Comparison of ENCODE assay signal across 8 cellular contexts in the genomic region with DNA sequence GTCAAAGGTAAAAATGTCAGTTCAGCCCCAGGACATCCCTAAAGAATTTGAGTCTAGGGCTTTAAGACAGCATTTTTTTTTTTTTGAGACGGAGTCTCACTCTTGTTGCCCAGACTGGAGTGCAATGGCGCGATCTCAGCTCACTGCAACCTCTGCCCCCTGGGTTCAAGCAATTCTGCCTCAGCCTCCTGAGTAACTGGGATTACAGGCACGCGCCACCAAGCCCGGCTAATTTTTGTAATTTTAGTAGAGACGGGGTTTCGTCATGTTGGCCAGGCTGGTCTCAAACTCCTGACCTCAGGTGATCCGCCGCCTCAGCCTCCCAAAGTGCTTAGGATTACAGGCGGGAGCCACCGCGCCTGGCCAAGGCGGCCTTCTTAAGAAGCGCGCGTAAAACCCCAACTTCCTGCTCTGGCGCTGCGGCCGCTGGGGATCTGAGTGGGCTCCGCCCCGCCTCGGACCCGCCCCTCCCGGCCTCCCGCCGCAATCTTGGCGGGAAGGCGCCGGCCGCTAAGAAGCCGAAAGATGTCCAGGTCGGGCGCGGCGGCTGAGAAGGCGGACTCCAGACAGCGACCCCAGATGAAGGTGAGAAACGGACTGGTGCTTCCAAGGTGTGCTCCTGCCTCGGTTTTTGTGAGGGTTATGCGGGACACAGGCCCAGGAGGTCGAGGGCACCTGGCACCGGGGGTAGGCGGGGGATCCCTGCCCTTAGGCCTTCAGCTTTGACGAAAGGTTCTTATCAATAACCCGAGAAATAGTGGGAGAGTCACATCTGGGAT. TPM values are rescaled to one million over a fixed set of nuclear protein-coding genes. Genes with fewer than 3 reads are reported as not detected.
DNase-seq lines count a peak whose midpoint lies in the region; TF ChIP-seq lines count a peak whose summit lies in the region.
"Not testable (repeated sequence)": the region's sequence is repeated elsewhere in the genome, so short reads cannot be mapped to it uniquely, and the experiment has no call there.

A gene (plus strand): TSS at position 495 of the 779 bp plus-strand sequence. CDS start 31 bp downstream, at position 526.

- CTCF ChIA-PET in HEK293 (lab: Yijun Ruan, JAX): not testable (repeated sequence)

- H3K9me3 ChIP-seq in HEK293 (ENCODE audit: control insufficient read depth, insufficient read depth, low read depth, low read length): not testable (repeated sequence)

- peak within 1 kb of the TSS; percentile 79 for H3K4me3 Mint-ChIP-seq in nephron progenitor cell

- DNase-seq in Daoy (ENCODE audit: low read depth): peak; percentile 92
- peak; percentile 96 for DNase-seq in NB4 (ENCODE audit: low read depth)
- peak; percentile 92 for DNase-seq in SK-N-DZ (ENCODE audit: low spot score)
- DNase-seq in activated gamma-delta T cell treated with Interleukin-2 at 50 U/mL for 16 hours: peak; percentile 64
- peak; percentile 71 to 91 for DNase-seq in foreskin fibroblast
- peak; percentile 76 for DNase-seq in nephron progenitor cell
- peak; percentile 36 to 67 (median 43) for DNase-seq in stimulated activated naive CD4-positive, alpha-beta T cell (lab: John Stamatoyannopoulos, UW)

- not testable (repeated sequence) for H3K27ac Mint-ChIP-seq in nephron progenitor cell

- peaks cover 35% of the 10 kb centered on the region for H3K36me3 Mint-ChIP-seq in nephron progenitor cell (ENCODE audit: low read depth)

- peak; percentile 42 for TF ChIP-seq POLR2A in NB4 (IDR thresholded peaks at IDR 0.05; ENCODE audit: extremely low read depth, insufficient read length)

- POLR2A ChIA-PET in HEK293 (lab: Yijun Ruan, JAX): not testable (repeated sequence)

- peak within 1 kb of the TSS; percentile 75 for H3K27ac ChIP-seq in HEK293 (ENCODE audit: extremely low read depth, low read depth, low read length)

- H3K4me3 ChIP-seq in HEK293 (ENCODE audit: low read depth, low read length) (peak within 1 kb of the TSS; percentile 70), NB4 (ENCODE audit: low read depth, low read length) (peak within 1 kb of the TSS; percentile 95), foreskin fibroblast (ENCODE audit: low read depth in 1 of 2, low read length in 2 of 2) (peak within 1 kb of the TSS; percentile 66 to 72)

- TF ChIP-seq CTCF in HEK293 (tag by site-specific recombination; IDR thresholded peaks at IDR 0.05); NB4 (IDR thresholded peaks at IDR 0.05; ENCODE audit: low read depth, low read length); foreskin fibroblast (IDR thresholded peaks at IDR 0.05; ENCODE audit: low read depth, low read length); nephron progenitor cell (IDR thresholded peaks at IDR 0.05): not testable (repeated sequence)

- peaks cover 13 to 25% of the 10 kb centered on the region in 2 experiments; a peak in 2 of 3 replicates for H3K36me3 ChIP-seq in HEK293 (ENCODE audit: control insufficient read depth in 2 of 2, insufficient read depth in 1 of 2, low read length in 2 of 2)

- H3K4me1 Mint-ChIP-seq in nephron progenitor cell: peaks cover 33% of the 10 kb centered on the region

- H3K9me3 Mint-ChIP-seq in nephron progenitor cell: peaks cover 20% of the 10 kb centered on the region

- H3K4me1 ChIP-seq in HEK293 (ENCODE audit: control insufficient read depth, insufficient read depth, low read length): not testable (repeated sequence)

- not testable (repeated sequence) for H3K27me3 Mint-ChIP-seq in nephron progenitor cell (ENCODE audit: low read depth, poor library complexity)

TF ChIP-seq in HEK293, 187 proteins besides CTCF, POLR2A, EP300 and RAD21 (continues in another document):
- TF ChIP-seq OSR2 (tag by site-specific recombination; IDR thresholded peaks at IDR 0.05): peak; percentile 77
- TF ChIP-seq, protein P1, sequence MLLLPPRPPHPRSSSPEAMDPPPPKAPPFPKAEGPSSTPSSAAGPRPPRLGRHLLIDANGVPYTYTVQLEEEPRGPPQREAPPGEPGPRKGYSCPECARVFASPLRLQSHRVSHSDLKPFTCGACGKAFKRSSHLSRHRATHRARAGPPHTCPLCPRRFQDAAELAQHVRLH (tag by site-specific recombination; IDR thresholded peaks at IDR 0.05): 0 out of 2 replicates have a peak, but pooled peaks have one; percentile 35
- peak; percentile 79 for TF ChIP-seq GLIS1 (tag by site-specific recombination; IDR thresholded peaks at IDR 0.05)
- TF ChIP-seq SP7 (tag by site-specific recombination; IDR thresholded peaks at IDR 0.05): peak; percentile 64
- peak; percentile 71; the same call in 1 of the 2 replicates for TF ChIP-seq ZNF501 (tag by site-specific recombination; IDR thresholded peaks at IDR 0.05)
- peak; percentile 8; the same call in 1 of the 2 replicates for TF ChIP-seq ZBTB21 (tag by site-specific recombination; IDR thresholded peaks at IDR 0.05)
- TF ChIP-seq KLF9 (tag by site-specific recombination; IDR thresholded peaks at IDR 0.05; ENCODE audit: low read depth): peak; percentile 76
- TF ChIP-seq SP2 (tag by site-specific recombination; IDR thresholded peaks at IDR 0.05): peak; percentile 78
- TF ChIP-seq, protein P2, sequence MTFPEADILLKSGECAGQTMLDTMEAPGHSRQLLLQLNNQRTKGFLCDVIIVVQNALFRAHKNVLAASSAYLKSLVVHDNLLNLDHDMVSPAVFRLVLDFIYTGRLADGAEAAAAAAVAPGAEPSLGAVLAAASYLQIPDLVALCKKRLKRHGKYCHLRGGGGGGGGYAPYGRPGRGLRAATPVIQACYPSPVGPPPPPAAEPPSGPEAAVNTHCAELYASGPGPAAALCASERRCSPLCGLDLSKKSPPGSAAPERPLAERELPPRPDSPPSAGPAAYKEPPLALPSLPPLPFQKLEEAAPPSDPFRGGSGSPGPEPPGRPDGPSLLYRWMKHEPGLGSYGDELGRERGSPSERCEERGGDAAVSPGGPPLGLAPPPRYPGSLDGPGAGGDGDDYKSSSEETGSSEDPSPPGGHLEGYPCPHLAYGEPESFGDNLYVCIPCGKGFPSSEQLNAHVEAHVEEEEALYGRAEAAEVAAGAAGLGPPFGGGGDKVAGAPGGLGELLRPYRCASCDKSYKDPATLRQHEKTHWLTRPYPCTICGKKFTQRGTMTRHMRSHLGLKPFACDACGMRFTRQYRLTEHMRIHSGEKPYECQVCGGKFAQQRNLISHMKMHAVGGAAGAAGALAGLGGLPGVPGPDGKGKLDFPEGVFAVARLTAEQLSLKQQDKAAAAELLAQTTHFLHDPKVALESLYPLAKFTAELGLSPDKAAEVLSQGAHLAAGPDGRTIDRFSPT (tag by site-specific recombination; IDR thresholded peaks at IDR 0.05): peak; percentile 42; the same call in 1 of the 2 replicates
- peak; percentile 24 for TF ChIP-seq ZNF629 (tag by site-specific recombination; IDR thresholded peaks at IDR 0.05)
- 0 out of 2 replicates have a peak, but pooled peaks have one; percentile 42 for TF ChIP-seq WT1 (tag by site-specific recombination; IDR thresholded peaks at IDR 0.05)
- TF ChIP-seq ZNF785 (tag by site-specific recombination; IDR thresholded peaks at IDR 0.05): peak; percentile 38; the same call in 1 of the 2 replicates
- peak; percentile 86 for TF ChIP-seq ZNF335 (tag by site-specific recombination; conservative IDR thresholded peaks at IDR 0.05)
- TF ChIP-seq BCL11A (tag by site-specific recombination; IDR thresholded peaks at IDR 0.05; ENCODE audit: low read depth): 0 out of 2 replicates have a peak, but pooled peaks have one; percentile 50
- TF ChIP-seq IKZF3 (tag by site-specific recombination; IDR thresholded peaks at IDR 0.05): 0 out of 2 replicates have a peak, but pooled peaks have one; percentile 13
- TF ChIP-seq, protein P3, sequence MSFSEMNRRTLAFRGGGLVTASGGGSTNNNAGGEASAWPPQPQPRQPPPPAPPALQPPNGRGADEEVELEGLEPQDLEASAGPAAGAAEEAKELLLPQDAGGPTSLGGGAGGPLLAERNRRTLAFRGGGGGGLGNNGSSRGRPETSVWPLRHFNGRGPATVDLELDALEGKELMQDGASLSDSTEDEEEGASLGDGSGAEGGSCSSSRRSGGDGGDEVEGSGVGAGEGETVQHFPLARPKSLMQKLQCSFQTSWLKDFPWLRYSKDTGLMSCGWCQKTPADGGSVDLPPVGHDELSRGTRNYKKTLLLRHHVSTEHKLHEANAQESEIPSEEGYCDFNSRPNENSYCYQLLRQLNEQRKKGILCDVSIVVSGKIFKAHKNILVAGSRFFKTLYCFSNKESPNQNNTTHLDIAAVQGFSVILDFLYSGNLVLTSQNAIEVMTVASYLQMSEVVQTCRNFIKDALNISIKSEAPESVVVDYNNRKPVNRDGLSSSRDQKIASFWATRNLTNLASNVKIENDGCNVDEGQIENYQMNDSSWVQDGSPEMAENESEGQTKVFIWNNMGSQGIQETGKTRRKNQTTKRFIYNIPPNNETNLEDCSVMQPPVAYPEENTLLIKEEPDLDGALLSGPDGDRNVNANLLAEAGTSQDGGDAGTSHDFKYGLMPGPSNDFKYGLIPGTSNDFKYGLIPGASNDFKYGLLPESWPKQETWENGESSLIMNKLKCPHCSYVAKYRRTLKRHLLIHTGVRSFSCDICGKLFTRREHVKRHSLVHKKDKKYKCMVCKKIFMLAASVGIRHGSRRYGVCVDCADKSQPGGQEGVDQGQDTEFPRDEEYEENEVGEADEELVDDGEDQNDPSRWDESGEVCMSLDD (tag by site-specific recombination; IDR thresholded peaks at IDR 0.05): 0 out of 2 replicates have a peak, but pooled peaks have one; percentile 28
- peak; percentile 27; the same call in 1 of the 2 replicates for TF ChIP-seq KLF16 (tag by site-specific recombination; IDR thresholded peaks at IDR 0.05)
- TF ChIP-seq ZXDB (tag by site-specific recombination; IDR thresholded peaks at IDR 0.05): peak; percentile 63
- TF ChIP-seq, protein P4, sequence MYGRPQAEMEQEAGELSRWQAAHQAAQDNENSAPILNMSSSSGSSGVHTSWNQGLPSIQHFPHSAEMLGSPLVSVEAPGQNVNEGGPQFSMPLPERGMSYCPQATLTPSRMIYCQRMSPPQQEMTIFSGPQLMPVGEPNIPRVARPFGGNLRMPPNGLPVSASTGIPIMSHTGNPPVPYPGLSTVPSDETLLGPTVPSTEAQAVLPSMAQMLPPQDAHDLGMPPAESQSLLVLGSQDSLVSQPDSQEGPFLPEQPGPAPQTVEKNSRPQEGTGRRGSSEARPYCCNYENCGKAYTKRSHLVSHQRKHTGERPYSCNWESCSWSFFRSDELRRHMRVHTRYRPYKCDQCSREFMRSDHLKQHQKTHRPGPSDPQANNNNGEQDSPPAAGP (tag by site-specific recombination; IDR thresholded peaks at IDR 0.05): 0 out of 2 replicates have a peak, but pooled peaks have one; percentile 42
- TF ChIP-seq REPIN1 (tag by site-specific recombination; IDR thresholded peaks at IDR 0.05; ENCODE audit: low read depth): 0 out of 2 replicates have a peak, but pooled peaks have one; percentile 29
- TF ChIP-seq KLF7 (tag by site-specific recombination; IDR thresholded peaks at IDR 0.05; ENCODE audit: borderline replicate concordance): peak; percentile 85

RNA-seq across cellular contexts. Expression of the gene that starts here (rescaled TPM):
- total RNA-seq in Daoy (2014; rRNA removed; shearing (Covaris generic)): 30.7 and 40.7 TPM in 2 replicates
- polyA plus RNA-seq in SK-N-DZ (2014; cell fraction: cytosol; rRNA removed): 44.3 and 52.9 TPM in 2 replicates
- polyA plus RNA-seq in SK-N-DZ (2014; cell fraction: nucleus; rRNA removed): 26.2 and 28.0 TPM in 2 replicates

Comparison
In these comparisons a context has a peak if more than half of its experiments do, and no peak if none do; other contexts are left out.
1. Peak in every context shown above with its lines: DNase-seq, H3K4me3 ChIP-seq and H3K27ac ChIP-seq.
2. DNase-seq: peak in every context shown above with its lines; median percentile 96 in NB4; 92 in Daoy; 92 in SK-N-DZ; 81 in foreskin fibroblast; 76 in nephron progenitor cell; 64 in activated gamma-delta T cell treated with Interleukin-2 at 50 U/mL for 16 hours; 43 in stimulated activated naive CD4-positive, alpha-beta T cell.